ENCODE assay signal across 9 cellular contexts in genomic region chr9:116951588-116952433, GRCh38.
A peak's percentile ranks its signal among the peaks of the same experiment; 100 is the strongest.
DNase-seq lines count a peak whose midpoint lies in the region; ATAC-seq, FAIRE-seq and TF ChIP-seq lines count a peak whose summit lies in the region.
"Had no signal": no experiment of that assay in that cellular context is flagged by ENCODE, and none has a peak within 500 bp of the region (broad histone marks: within the 10 kb centered on the region; RNA-seq: fewer than 3 reads in every experiment).

No MANE protein-coding gene starts in this region.

- TF ChIP-seq CTCF in bronchial epithelial cell (IDR thresholded peaks at IDR 0.05; ENCODE audit: insufficient read depth, low read length, severe bottlenecking) = no peak

- H3K9me3 ChIP-seq in BLaER1 treated with 17β-estradiol and CSF1 and Interleukin-3, amounts not matched to agents 10 nM and 100 nM (replicated peaks in 1 of 11) = no peaks in the 10 kb centered on the region

- no peak overlapping the region for H3K9ac ChIP-seq in BLaER1 treated with 17β-estradiol and CSF1 and Interleukin-3, amounts not matched to agents 10 nM and 100 nM

- no peak overlapping the region for H3K4me3 ChIP-seq in BLaER1 treated with 17β-estradiol and CSF1 and Interleukin-3, amounts not matched to agents 10 nM and 100 nM
- H3K4me3 ChIP-seq in bronchial epithelial cell (ENCODE audit: low read depth, low read length) = no peak overlapping the region

- peak overlapping the region in 6 of 11 experiments; percentile 14 to 64 (median 55); a peak in 11 of 22 replicates for H3K4me2 ChIP-seq in BLaER1 treated with 17β-estradiol and CSF1 and Interleukin-3, amounts not matched to agents 10 nM and 100 nM

- no peaks in the 10 kb centered on the region for H4K20me1 ChIP-seq in BLaER1 treated with 17β-estradiol and CSF1 and Interleukin-3, amounts not matched to agents 10 nM and 100 nM

- peak; percentile 62 for ATAC-seq in GM19455 (IDR thresholded peaks at IDR 0.05; ENCODE audit: unreplicated experiment)
- ATAC-seq in HG03103 (IDR thresholded peaks at IDR 0.05; ENCODE audit: low read depth, unreplicated experiment) = peak; percentile 71

- H3K4me1 ChIP-seq in BLaER1 treated with 17β-estradiol and CSF1 and Interleukin-3, amounts not matched to agents 10 nM and 100 nM = peaks cover 10 to 24% (median 18%) of the 10 kb centered on the region in 10 experiments

- H3K36me3 ChIP-seq in BLaER1 treated with 17β-estradiol and CSF1 and Interleukin-3, amounts not matched to agents 10 nM and 100 nM = no peaks in the 10 kb centered on the region
- no peaks in the 10 kb centered on the region for H3K36me3 ChIP-seq in bronchial epithelial cell (ENCODE audit: control insufficient read depth, insufficient read depth, low read length)

- no peak overlapping the region for H3K27ac ChIP-seq in BLaER1 treated with 17β-estradiol and CSF1 and Interleukin-3, amounts not matched to agents 10 nM and 100 nM

- FAIRE-seq in bronchial epithelial cell (lab: Jason Lieb, UNC) = no peak

- DNase-seq in bronchial epithelial cell (ENCODE audit: low read depth) (peak; percentile 85), NCI-H1930 (lab: John Stamatoyannopoulos, UW) (no peak), NCI-H1092 treated with DMSO at 0.1 percent for 48 hours (lab: John Stamatoyannopoulos, UW) (no peak), GF-D8 (lab: John Stamatoyannopoulos, UW) (no peak)
- DNase-seq in activated CD4-positive, alpha-beta T cell treated with anti-CD3 and anti-CD28 coated beads for 48 hours = no peak
- DNase-seq: NCI-H1694 had no signal

- no peaks in the 10 kb centered on the region for H3K27me3 ChIP-seq in BLaER1 treated with 17β-estradiol and CSF1 and Interleukin-3, amounts not matched to agents 10 nM and 100 nM
- no peaks in the 10 kb centered on the region for H3K27me3 ChIP-seq in bronchial epithelial cell (ENCODE audit: control insufficient read depth, insufficient read depth, low read length)
